39 cellular contexts compared by ENCODE assay signal in the genomic region with DNA sequence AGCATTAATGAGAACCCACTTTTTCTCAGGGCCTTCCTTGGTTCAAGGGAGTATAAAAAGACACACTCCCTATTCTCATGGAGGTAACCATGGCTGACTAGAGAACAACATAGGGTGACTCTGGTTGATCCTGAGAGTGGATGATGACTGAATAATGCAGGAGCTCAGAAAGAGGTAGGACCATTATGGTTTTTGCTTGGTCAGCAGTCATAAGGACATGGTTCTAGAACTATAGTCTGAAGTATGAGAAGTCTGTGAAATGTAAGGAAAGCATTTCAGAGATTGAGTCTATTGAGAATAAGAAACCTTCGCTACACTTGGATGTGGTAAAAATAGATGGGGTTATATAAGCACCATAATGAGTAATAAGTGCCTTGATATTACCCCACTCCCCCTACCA.
"Had no signal": no experiment of that assay in that cellular context is flagged by ENCODE, and none has a peak within 500 bp of the region (broad histone marks: within the 10 kb centered on the region; RNA-seq: fewer than 3 reads in every experiment).

No MANE protein-coding gene starts in this region.

- H3K36me3 ChIP-seq: adrenal gland, brain microvascular endothelial cell, breast epithelium, WERI-Rb-1 had no signal

- H3K4me1 ChIP-seq: adrenal gland, body of pancreas, breast epithelium had no signal

- DNase-seq: activated CD4-positive, alpha-beta memory T cell treated with anti-CD3 and anti-CD28 coated beads for 36 hours; activated CD4-positive, alpha-beta T cell treated with anti-CD3 and anti-CD28 coated beads for 1 hour; activated CD4-positive, alpha-beta T cell treated with anti-CD3 and anti-CD28 coated beads for 36 hours; activated CD4-positive, alpha-beta T cell treated with anti-CD3 and anti-CD28 coated beads for 48 hours; activated CD4-positive, alpha-beta T cell treated with anti-CD3 and anti-CD28 coated beads, Interleukin-2, amount 10 ng/mL, durations not matched to agents 7 days and 5 days; activated CD4-positive, CD25-positive, alpha-beta regulatory T cell; activated CD8-positive, alpha-beta memory T cell treated with anti-CD3 and anti-CD28 coated beads, Interleukin-2, amount 50 U/mL, for 4 hours; activated CD8-positive, alpha-beta T cell treated with anti-CD3 and anti-CD28 coated beads for 36 hours; activated effector memory CD4-positive, alpha-beta T cell treated with anti-CD3 and anti-CD28 coated beads, Interleukin-2, amount 50 U/mL, for 16 hours; activated gamma-delta T cell treated with Interleukin-2 at 50 U/mL for 16 hours; activated naive CD4-positive, alpha-beta T cell; activated naive CD4-positive, alpha-beta T cell treated with anti-CD3 and anti-CD28 coated beads for 36 hours; activated naive CD4-positive, alpha-beta T cell treated with anti-CD3 and anti-CD28 coated beads, Interleukin-2, amount 50 U/mL, for 16 hours; activated naive CD8-positive, alpha-beta T cell treated with anti-CD3 and anti-CD28 coated beads for 36 hours; activated T-cell treated with anti-CD3 and anti-CD28 coated beads for 4 hours; activated T-cell treated with anti-CD3 and anti-CD28 coated beads, Interleukin-2, amount 50 U/mL, for 1 hour; activated T-cell treated with anti-CD3 and anti-CD28 coated beads, Interleukin-2, amount 50 U/mL, for 4 hours; activated T-cell treated with anti-CD3 and anti-CD28 coated beads, Interleukin-2, amount 50 U/mL, for 72 hours; adrenal gland; amniotic stem cell; aorta; body of pancreas; brain microvascular endothelial cell; cerebellar nuclear complex; T-helper 1 cell; T-helper 2 cell; T-helper 9 cell; WERI-Rb-1 had no signal

- H3K36me3 Mint-ChIP-seq: activated CD4-positive, alpha-beta memory T cell treated with anti-CD3 and anti-CD28 coated beads for 36 hours; activated naive CD8-positive, alpha-beta T cell treated with anti-CD3 and anti-CD28 coated beads for 36 hours; WTC11 had no signal

- ATAC-seq: activated CD4-positive, alpha-beta T cell treated with anti-CD3 and anti-CD28 coated beads for 36 hours; activated CD4-positive, CD25-positive, alpha-beta regulatory T cell treated with anti-CD3 and anti-CD28 coated beads, Interleukin-2, amount 50 U/mL, for 24 hours; activated CD8-positive, alpha-beta T cell treated with anti-CD3 and anti-CD28 coated beads for 36 hours; activated naive CD4-positive, alpha-beta T cell treated with anti-CD3 and anti-CD28 coated beads, Interleukin-2, amount 50 U/mL, for 72 hours; activated T-cell treated with anti-CD3 and anti-CD28 coated beads, Interleukin-2, amount 50 U/mL, for 4 hours; activated T-cell treated with anti-CD3 and anti-CD28 coated beads, Interleukin-2, amount 50 U/mL, for 72 hours; activated T-helper 17 cell treated with anti-CD3 and anti-CD28 coated beads, Interleukin-2, amount 50 U/mL, for 72 hours; body of pancreas; WTC11 had no signal

- H3K9me3 Mint-ChIP-seq: activated CD8-positive, alpha-beta T cell treated with anti-CD3 and anti-CD28 coated beads for 36 hours; T-helper 1 cell treated with Interleukin-12 subunit alpha and Interleukin-12 subunit beta and Interleukin-4 antibody, amounts not matched to agents 30 μg/mL and 1 μg/mL, for 36 hours had no signal

- H3K27ac Mint-ChIP-seq: activated CD4-positive, alpha-beta memory T cell treated with anti-CD3 and anti-CD28 coated beads for 36 hours; activated CD4-positive, alpha-beta T cell treated with anti-CD3 and anti-CD28 coated beads for 36 hours; activated CD4-positive, alpha-beta T cell treated with anti-CD3 and anti-CD28 coated beads, Interleukin-2, amount 10 ng/mL, durations not matched to agents 7 days and 5 days; activated CD8-positive, alpha-beta T cell treated with anti-CD3 and anti-CD28 coated beads for 36 hours; activated naive CD4-positive, alpha-beta T cell treated with anti-CD3 and anti-CD28 coated beads for 36 hours; activated naive CD4-positive, alpha-beta T cell treated with anti-CD3 and anti-CD28 coated beads, Interleukin-2, amount 50 U/mL, for 72 hours; activated naive CD8-positive, alpha-beta T cell treated with anti-CD3 and anti-CD28 coated beads for 36 hours; activated T-cell treated with anti-CD3 and anti-CD28 coated beads, Interleukin-2, amount 50 U/mL, for 72 hours; activated T-helper 1 cell treated with anti-CD3 and anti-CD28 coated beads, Interleukin-12 subunit alpha, Interleukin-12 subunit beta, Interleukin-2, Interleukin-4 antibody, amounts not matched to agents 30 ng/mL and 10 ng/mL and 1 ng/mL, durations not matched to agents 14 hours and 24 hours and 36 hours; activated T-helper 17 cell treated with anti-CD3 and anti-CD28 coated beads, Interleukin-2, amount 50 U/mL, for 72 hours; T-helper 1 cell treated with Interleukin-12 subunit alpha and Interleukin-12 subunit beta and Interleukin-4 antibody, amounts not matched to agents 30 μg/mL and 1 μg/mL, for 36 hours; T-helper 2 cell treated with Interferon-gamma antibody and Interleukin-4, amounts not matched to agents 5 μg/mL and 100 μg/mL, for 36 hours; WTC11 had no signal

- H3K4me3 Mint-ChIP-seq: activated CD4-positive, alpha-beta memory T cell treated with anti-CD3 and anti-CD28 coated beads for 36 hours; activated CD4-positive, alpha-beta T cell treated with anti-CD3 and anti-CD28 coated beads for 36 hours; activated CD4-positive, alpha-beta T cell treated with anti-CD3 and anti-CD28 coated beads, Interleukin-2, amount 10 ng/mL, durations not matched to agents 7 days and 5 days; activated CD8-positive, alpha-beta T cell treated with anti-CD3 and anti-CD28 coated beads for 36 hours; activated naive CD4-positive, alpha-beta T cell treated with anti-CD3 and anti-CD28 coated beads for 36 hours; activated naive CD8-positive, alpha-beta T cell treated with anti-CD3 and anti-CD28 coated beads for 36 hours; activated T-cell treated with anti-CD3 and anti-CD28 coated beads, Interleukin-2, amount 50 U/mL, for 4 hours; activated T-cell treated with anti-CD3 and anti-CD28 coated beads, Interleukin-2, amount 50 U/mL, for 72 hours; activated T-helper 1 cell treated with anti-CD3 and anti-CD28 coated beads, Interleukin-12 subunit alpha, Interleukin-12 subunit beta, Interleukin-2, Interleukin-4 antibody, amounts not matched to agents 30 ng/mL and 10 ng/mL and 1 ng/mL, durations not matched to agents 14 hours and 24 hours and 36 hours; activated T-helper 17 cell treated with anti-CD3 and anti-CD28 coated beads, Interleukin-2, amount 50 U/mL, for 72 hours; central memory CD8-positive, alpha-beta T cell; T-helper 1 cell treated with Interleukin-12 subunit alpha and Interleukin-12 subunit beta and Interleukin-4 antibody, amounts not matched to agents 30 μg/mL and 1 μg/mL, for 36 hours; T-helper 2 cell treated with Interferon-gamma antibody and Interleukin-4, amounts not matched to agents 5 μg/mL and 100 μg/mL, for 36 hours; WTC11 had no signal

- H3K27me3 ChIP-seq: adrenal gland, body of pancreas, brain microvascular endothelial cell, breast epithelium had no signal

- H3K27ac ChIP-seq: adrenal gland, body of pancreas, brain microvascular endothelial cell, breast epithelium, WERI-Rb-1 had no signal

- H3K27me3 Mint-ChIP-seq: activated CD4-positive, alpha-beta memory T cell treated with anti-CD3 and anti-CD28 coated beads for 36 hours; activated CD4-positive, alpha-beta T cell treated with anti-CD3 and anti-CD28 coated beads, Interleukin-2, amount 10 ng/mL, durations not matched to agents 7 days and 5 days; activated CD8-positive, alpha-beta T cell treated with anti-CD3 and anti-CD28 coated beads for 36 hours; activated naive CD8-positive, alpha-beta T cell treated with anti-CD3 and anti-CD28 coated beads for 36 hours; activated T-helper 17 cell treated with anti-CD3 and anti-CD28 coated beads, Interleukin-2, amount 50 U/mL, for 72 hours; central memory CD8-positive, alpha-beta T cell had no signal

- H3K4me3 ChIP-seq: adrenal gland, body of pancreas, breast epithelium had no signal

- H3K4me1 Mint-ChIP-seq: activated CD4-positive, alpha-beta T cell treated with anti-CD3 and anti-CD28 coated beads for 36 hours; activated CD4-positive, alpha-beta T cell treated with anti-CD3 and anti-CD28 coated beads, Interleukin-2, amount 10 ng/mL, durations not matched to agents 7 days and 5 days; activated naive CD8-positive, alpha-beta T cell treated with anti-CD3 and anti-CD28 coated beads for 36 hours; activated T-helper 17 cell treated with anti-CD3 and anti-CD28 coated beads, Interleukin-2, amount 50 U/mL, for 72 hours; central memory CD8-positive, alpha-beta T cell; WTC11 had no signal

- H3K9me3 ChIP-seq: body of pancreas, breast epithelium had no signal

- FAIRE-seq: astrocyte, TTC549 had no signal
